13 cellular contexts compared by ENCODE assay signal in the genomic region with DNA sequence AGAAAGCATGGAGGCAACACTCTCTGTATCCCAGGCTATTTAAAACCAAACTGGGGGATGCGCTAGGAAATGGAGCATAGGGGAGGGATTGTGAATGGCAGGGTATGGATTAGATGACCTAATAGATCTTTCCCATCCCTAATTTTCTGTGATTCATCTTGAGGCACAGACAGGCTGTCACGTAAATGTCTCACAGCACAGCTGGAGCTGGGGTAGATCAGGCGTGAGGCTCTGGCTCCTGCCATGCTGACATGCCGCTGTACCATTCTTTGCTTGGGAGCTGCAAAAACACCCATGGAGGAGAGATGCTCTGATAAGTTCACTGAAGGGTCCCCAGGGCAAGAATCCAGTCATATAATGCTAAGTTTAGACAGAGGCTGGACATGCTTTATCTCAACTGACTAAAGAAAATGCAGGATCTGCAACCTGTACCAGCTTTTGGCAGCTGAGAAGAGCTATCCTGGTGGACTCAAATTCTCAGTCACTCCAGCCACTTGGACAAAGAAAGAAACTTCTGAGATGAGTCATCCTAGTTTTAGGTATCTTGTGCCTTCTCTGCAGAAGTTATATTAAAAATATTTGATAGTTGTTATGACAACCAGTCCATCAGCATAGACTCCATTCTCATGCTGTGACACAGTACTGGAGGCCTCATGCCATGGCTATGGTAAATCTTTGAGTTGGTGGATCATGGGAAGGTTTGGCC.
A peak's percentile ranks its signal among the peaks of the same experiment; 100 is the strongest.
DNase-seq lines count a peak whose midpoint lies in the region; ATAC-seq and TF ChIP-seq lines count a peak whose summit lies in the region.
"Had no signal": no experiment of that assay in that cellular context is flagged by ENCODE, and none has a peak within 500 bp of the region (broad histone marks: within the 10 kb centered on the region; RNA-seq: fewer than 3 reads in every experiment).

No MANE protein-coding gene starts in this region.

- peaks cover 9% of the 10 kb centered on the region for H3K27me3 ChIP-seq in neutrophil
- H3K27me3 ChIP-seq: spleen had no signal

- no peak for TF ChIP-seq CTCF in Calu3 (IDR thresholded peaks at IDR 0.05; ENCODE audit: unreplicated experiment)
- no peak for TF ChIP-seq CTCF in chondrocyte (IDR thresholded peaks at IDR 0.05)
- no peak for TF ChIP-seq CTCF in neutrophil (IDR thresholded peaks at IDR 0.05)

- H3K9me3 Mint-ChIP-seq in Calu3 (ENCODE audit: low read depth, unreplicated experiment) (no peaks in the 10 kb centered on the region), chondrocyte (ENCODE audit: low read depth) (no peaks in the 10 kb centered on the region)
- H3K9me3 Mint-ChIP-seq: stimulated activated memory B cell treated with anti-CD40 and anti-IgM and Interleukin-4, amounts not matched to agents 10 μg/mL and 1 μg/mL and 100 μg/mL, for 72 hours had no signal

- peaks cover 49% of the 10 kb centered on the region for H3K4me1 Mint-ChIP-seq in Calu3 (ENCODE audit: low read depth, unreplicated experiment)
- peaks cover 24% of the 10 kb centered on the region for H3K4me1 Mint-ChIP-seq in chondrocyte (ENCODE audit: low read depth)
- H3K4me1 Mint-ChIP-seq: stimulated activated memory B cell treated with anti-CD40 and anti-IgM and Interleukin-4, amounts not matched to agents 10 μg/mL and 1 μg/mL and 100 μg/mL, for 72 hours had no signal

- ATAC-seq in GM21390 (IDR thresholded peaks at IDR 0.05; ENCODE audit: unreplicated experiment) (no peak), HG02973 (IDR thresholded peaks at IDR 0.05; ENCODE audit: unreplicated experiment) (no peak)
- ATAC-seq: stimulated activated memory B cell treated with anti-CD40 and anti-IgM and Interleukin-4, amounts not matched to agents 10 μg/mL and 1 μg/mL and 100 μg/mL, for 72 hours had no signal

- DNase-seq in Calu3 (no peak), NCI-H226 (peak; percentile 78), chondrocyte (ENCODE audit: low spot score) (no peak), NCI-H2227 treated with DMSO at 0.1 percent for 48 hours (lab: John Stamatoyannopoulos, UW) (no peak)
- no peak for DNase-seq in stimulated activated naive CD4-positive, alpha-beta T cell treated with Interleukin-2 at 50 U/mL for 16 hours (lab: John Stamatoyannopoulos, UW)
- DNase-seq: activated naive CD4-positive, alpha-beta T cell; NCI-H146; spleen; WERI-Rb-1 had no signal

- CTCF ChIA-PET in Calu3 (lab: Charles Lee) = no interaction called here

- H3K27me3 Mint-ChIP-seq in Calu3 (ENCODE audit: unreplicated experiment) (no peaks in the 10 kb centered on the region), chondrocyte (ENCODE audit: low read depth) (no peaks in the 10 kb centered on the region)
- H3K27me3 Mint-ChIP-seq: stimulated activated memory B cell treated with anti-CD40 and anti-IgM and Interleukin-4, amounts not matched to agents 10 μg/mL and 1 μg/mL and 100 μg/mL, for 72 hours had no signal

- no peaks in the 10 kb centered on the region for H3K36me3 ChIP-seq in neutrophil
- H3K36me3 ChIP-seq: spleen, WERI-Rb-1 had no signal

- BruUV-seq in Calu3 (replicated peaks; lab: Mats Ljungman, UMichigan) = no TSS peak

- no peak overlapping the region for H3K4me3 Mint-ChIP-seq in Calu3 (ENCODE audit: low read depth, unreplicated experiment)
- no peak overlapping the region for H3K4me3 Mint-ChIP-seq in chondrocyte (ENCODE audit: unreplicated experiment)
- H3K4me3 Mint-ChIP-seq: stimulated activated memory B cell treated with anti-CD40 and anti-IgM and Interleukin-4, amounts not matched to agents 10 μg/mL and 1 μg/mL and 100 μg/mL, for 72 hours had no signal

- no peaks in the 10 kb centered on the region for H3K4me1 ChIP-seq in neutrophil (ENCODE audit: control insufficient read depth in 1 of 2, insufficient read depth in 1 of 2, low read depth in 1 of 2, low read length in 1 of 2)

- intact Hi-C loops in Calu3 (cut with micrococcal nuclease; ENCODE audit: unreplicated experiment) = loop anchor here (5.0 kb wide), 1 partner anchor 189 kb away; no protein-coding TSS in a partner anchor

- no peaks in the 10 kb centered on the region for H3K9me3 ChIP-seq in neutrophil
- H3K9me3 ChIP-seq: spleen had no signal

- no peaks in the 10 kb centered on the region for H3K36me3 Mint-ChIP-seq in Calu3 (ENCODE audit: insufficient read depth, unreplicated experiment)
- no peaks in the 10 kb centered on the region for H3K36me3 Mint-ChIP-seq in chondrocyte (ENCODE audit: low read depth)
- H3K36me3 Mint-ChIP-seq: stimulated activated memory B cell treated with anti-CD40 and anti-IgM and Interleukin-4, amounts not matched to agents 10 μg/mL and 1 μg/mL and 100 μg/mL, for 72 hours had no signal

- no peak overlapping the region for H3K4me3 ChIP-seq in neutrophil (ENCODE audit: low read depth in 1 of 2, low read length in 1 of 2)
- H3K4me3 ChIP-seq: spleen had no signal

- H3K27ac ChIP-seq in neutrophil = peak overlapping the region; percentile 50
- H3K27ac ChIP-seq: WERI-Rb-1 had no signal

- peak overlapping the region; percentile 66 for H3K27ac Mint-ChIP-seq in Calu3 (ENCODE audit: unreplicated experiment)
- H3K27ac Mint-ChIP-seq in chondrocyte (ENCODE audit: unreplicated experiment) = peak overlapping the region; percentile 80
- H3K27ac Mint-ChIP-seq: stimulated activated memory B cell treated with anti-CD40 and anti-IgM and Interleukin-4, amounts not matched to agents 10 μg/mL and 1 μg/mL and 100 μg/mL, for 72 hours had no signal
